ENCODE assay signal across 1 cellular context in genomic region chr6:26103770-26104456, GRCh38.
TF ChIP-seq lines count a peak whose summit lies in the region.

No MANE protein-coding gene starts in this region.

TF ChIP-seq in HEK293, 187 proteins besides CTCF, POLR2A, EP300 and RAD21 (continued from another document):
- TF ChIP-seq, protein P1, sequence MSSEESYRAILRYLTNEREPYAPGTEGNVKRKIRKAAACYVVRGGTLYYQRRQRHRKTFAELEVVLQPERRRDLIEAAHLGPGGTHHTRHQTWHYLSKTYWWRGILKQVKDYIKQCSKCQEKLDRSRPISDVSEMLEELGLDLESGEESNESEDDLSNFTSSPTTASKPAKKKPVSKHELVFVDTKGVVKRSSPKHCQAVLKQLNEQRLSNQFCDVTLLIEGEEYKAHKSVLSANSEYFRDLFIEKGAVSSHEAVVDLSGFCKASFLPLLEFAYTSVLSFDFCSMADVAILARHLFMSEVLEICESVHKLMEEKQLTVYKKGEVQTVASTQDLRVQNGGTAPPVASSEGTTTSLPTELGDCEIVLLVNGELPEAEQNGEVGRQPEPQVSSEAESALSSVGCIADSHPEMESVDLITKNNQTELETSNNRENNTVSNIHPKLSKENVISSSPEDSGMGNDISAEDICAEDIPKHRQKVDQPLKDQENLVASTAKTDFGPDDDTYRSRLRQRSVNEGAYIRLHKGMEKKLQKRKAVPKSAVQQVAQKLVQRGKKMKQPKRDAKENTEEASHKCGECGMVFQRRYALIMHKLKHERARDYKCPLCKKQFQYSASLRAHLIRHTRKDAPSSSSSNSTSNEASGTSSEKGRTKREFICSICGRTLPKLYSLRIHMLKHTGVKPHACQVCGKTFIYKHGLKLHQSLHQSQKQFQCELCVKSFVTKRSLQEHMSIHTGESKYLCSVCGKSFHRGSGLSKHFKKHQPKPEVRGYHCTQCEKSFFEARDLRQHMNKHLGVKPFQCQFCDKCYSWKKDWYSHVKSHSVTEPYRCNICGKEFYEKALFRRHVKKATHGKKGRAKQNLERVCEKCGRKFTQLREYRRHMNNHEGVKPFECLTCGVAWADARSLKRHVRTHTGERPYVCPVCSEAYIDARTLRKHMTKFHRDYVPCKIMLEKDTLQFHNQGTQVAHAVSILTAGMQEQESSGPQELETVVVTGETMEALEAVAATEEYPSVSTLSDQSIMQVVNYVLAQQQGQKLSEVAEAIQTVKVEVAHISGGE (tag by site-specific recombination; conservative IDR thresholded peaks at IDR 0.05; ENCODE audit: low read depth) = peak; percentile 74
- TF ChIP-seq ZNF350 (tag by site-specific recombination; IDR thresholded peaks at IDR 0.05) (no peak), ZNF549 (tag by site-specific recombination; IDR thresholded peaks at IDR 0.05) (no peak), MEIS1 (CRISPR knock-in tag; IDR thresholded peaks at IDR 0.05; ENCODE audit: borderline replicate concordance) (no peak), IKZF3 (tag by site-specific recombination; IDR thresholded peaks at IDR 0.05) (peak; percentile 66), ELK4 (IDR thresholded peaks at IDR 0.05; ENCODE audit: borderline replicate concordance, low read depth, low read length) (peak; percentile 83), ZBTB49 (tag by site-specific recombination; IDR thresholded peaks at IDR 0.05; ENCODE audit: low read depth) (no peak), ZNF416 (tag by site-specific recombination; IDR thresholded peaks at IDR 0.05) (no peak), ZNF596 (tag by site-specific recombination; IDR thresholded peaks at IDR 0.05) (no peak), ZNF24 (tag by site-specific recombination; IDR thresholded peaks at IDR 0.05) (peak; percentile 98), ZNF366 (tag by site-specific recombination; conservative IDR thresholded peaks at IDR 0.05) (peak; percentile 71), ZNF157 (tag by site-specific recombination; IDR thresholded peaks at IDR 0.05) (no peak), ZNF560 (tag by site-specific recombination; IDR thresholded peaks at IDR 0.05; ENCODE audit: borderline replicate concordance) (no peak), ZSCAN30 (tag by site-specific recombination; IDR thresholded peaks at IDR 0.05) (peak; percentile 96), SCRT2 (tag by site-specific recombination; IDR thresholded peaks at IDR 0.05) (0 out of 2 replicates have a peak, but pooled peaks have one; percentile 28), GFI1B (tag by site-specific recombination; IDR thresholded peaks at IDR 0.05) (peak; percentile 52), ZNF248 (tag by site-specific recombination; IDR thresholded peaks at IDR 0.05) (no peak), KLF10 (tag by site-specific recombination; IDR thresholded peaks at IDR 0.05) (peak; percentile 71; the same call in 1 of the 2 replicates), ZNF132 (tag by site-specific recombination; IDR thresholded peaks at IDR 0.05; ENCODE audit: borderline replicate concordance) (no peak), ZNF626 (tag by site-specific recombination; IDR thresholded peaks at IDR 0.05) (no peak), ZNF76 (tag by site-specific recombination; IDR thresholded peaks at IDR 0.05; ENCODE audit: borderline replicate concordance, low read depth) (peak; percentile 60; the same call in 1 of the 2 replicates), HIC1 (tag by site-specific recombination; IDR thresholded peaks at IDR 0.05) (no peak; the same call in 1 of the 2 replicates), ZNF266 (tag by site-specific recombination; IDR thresholded peaks at IDR 0.05; ENCODE audit: low read depth) (no peak), ZNF138 (tag by site-specific recombination; IDR thresholded peaks at IDR 0.05; ENCODE audit: borderline replicate concordance) (no peak), GLI2 (tag by site-specific recombination; IDR thresholded peaks at IDR 0.05; ENCODE audit: borderline replicate concordance, low read depth) (no peak), ZNF211 (tag by site-specific recombination; IDR thresholded peaks at IDR 0.05; ENCODE audit: low read depth) (no peak), SALL2 (tag by site-specific recombination; IDR thresholded peaks at IDR 0.05; ENCODE audit: borderline replicate concordance) (no peak), ZFP69B (tag by site-specific recombination; IDR thresholded peaks at IDR 0.05) (0 out of 2 replicates have a peak, but pooled peaks have one; percentile 50), ZNF785 (tag by site-specific recombination; IDR thresholded peaks at IDR 0.05) (no peak), ZNF16 (tag by site-specific recombination; IDR thresholded peaks at IDR 0.05; ENCODE audit: low read depth) (peak; percentile 24; the same call in 1 of the 2 replicates), ZNF610 (tag by site-specific recombination; IDR thresholded peaks at IDR 0.05; ENCODE audit: borderline replicate concordance) (peak; percentile 46; the same call in 1 of the 2 replicates), ZNF155 (tag by site-specific recombination; IDR thresholded peaks at IDR 0.05) (no peak), ZFP41 (tag by site-specific recombination; IDR thresholded peaks at IDR 0.05; ENCODE audit: borderline replicate concordance) (no peak), ZNF488 (tag by site-specific recombination; IDR thresholded peaks at IDR 0.05) (no peak; the same call in 1 of the 2 replicates), ZNF530 (tag by site-specific recombination; IDR thresholded peaks at IDR 0.05; ENCODE audit: low read depth) (no peak), ZNF521 (tag by site-specific recombination; IDR thresholded peaks at IDR 0.05) (no peak), GLI4 (tag by site-specific recombination; IDR thresholded peaks at IDR 0.05) (peak; percentile 21; the same call in 1 of the 2 replicates), ZNF658 (tag by site-specific recombination; IDR thresholded peaks at IDR 0.05) (no peak), SETDB1 (IDR thresholded peaks at IDR 0.05; ENCODE audit: insufficient read length, low read length) (no peak), ZBTB48 (tag by site-specific recombination; IDR thresholded peaks at IDR 0.05) (no peak), ZNF302 (tag by site-specific recombination; IDR thresholded peaks at IDR 0.05; ENCODE audit: low read depth) (no peak), ZNF112 (tag by site-specific recombination; IDR thresholded peaks at IDR 0.05) (no peak), ZNF404 (tag by site-specific recombination; IDR thresholded peaks at IDR 0.05) (no peak)
- TF ChIP-seq, protein P2, sequence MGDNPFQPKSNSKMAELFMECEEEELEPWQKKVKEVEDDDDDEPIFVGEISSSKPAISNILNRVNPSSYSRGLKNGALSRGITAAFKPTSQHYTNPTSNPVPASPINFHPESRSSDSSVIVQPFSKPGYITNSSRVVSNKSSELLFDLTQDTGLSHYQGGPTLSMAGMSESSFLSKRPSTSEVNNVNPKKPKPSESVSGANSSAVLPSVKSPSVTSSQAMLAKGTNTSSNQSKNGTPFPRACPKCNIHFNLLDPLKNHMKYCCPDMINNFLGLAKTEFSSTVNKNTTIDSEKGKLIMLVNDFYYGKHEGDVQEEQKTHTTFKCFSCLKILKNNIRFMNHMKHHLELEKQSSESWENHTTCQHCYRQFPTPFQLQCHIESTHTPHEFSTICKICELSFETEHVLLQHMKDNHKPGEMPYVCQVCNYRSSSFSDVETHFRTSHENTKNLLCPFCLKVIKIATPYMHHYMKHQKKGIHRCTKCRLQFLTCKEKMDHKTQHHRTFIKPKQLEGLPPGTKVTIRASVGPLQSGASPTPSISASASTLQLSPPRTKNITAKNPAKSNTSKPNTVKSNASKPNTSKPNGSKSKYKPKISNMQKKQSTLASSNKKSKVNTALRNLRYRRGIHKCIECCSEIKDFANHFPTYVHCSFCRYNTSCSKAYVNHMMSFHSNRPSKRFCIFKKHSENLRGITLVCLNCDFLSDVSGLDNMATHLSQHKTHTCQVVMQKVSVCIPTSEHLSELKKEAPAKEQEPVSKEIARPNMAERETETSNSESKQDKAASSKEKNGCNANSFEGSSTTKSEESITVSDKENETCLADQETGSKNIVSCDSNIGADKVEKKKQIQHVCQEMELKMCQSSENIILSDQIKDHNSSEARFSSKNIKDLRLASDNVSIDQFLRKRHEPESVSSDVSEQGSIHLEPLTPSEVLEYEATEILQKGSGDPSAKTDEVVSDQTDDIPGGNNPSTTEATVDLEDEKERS (tag by site-specific recombination; IDR thresholded peaks at IDR 0.05) = no peak
- TF ChIP-seq, protein P3, sequence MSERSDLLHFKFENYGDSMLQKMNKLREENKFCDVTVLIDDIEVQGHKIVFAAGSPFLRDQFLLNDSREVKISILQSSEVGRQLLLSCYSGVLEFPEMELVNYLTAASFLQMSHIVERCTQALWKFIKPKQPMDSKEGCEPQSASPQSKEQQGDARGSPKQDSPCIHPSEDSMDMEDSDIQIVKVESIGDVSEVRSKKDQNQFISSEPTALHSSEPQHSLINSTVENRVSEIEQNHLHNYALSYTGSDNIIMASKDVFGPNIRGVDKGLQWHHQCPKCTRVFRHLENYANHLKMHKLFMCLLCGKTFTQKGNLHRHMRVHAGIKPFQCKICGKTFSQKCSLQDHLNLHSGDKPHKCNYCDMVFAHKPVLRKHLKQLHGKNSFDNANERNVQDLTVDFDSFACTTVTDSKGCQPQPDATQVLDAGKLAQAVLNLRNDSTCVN (tag by site-specific recombination; optimal IDR thresholded peaks at IDR 0.05) = peak; percentile 36
